In genomic region chr5:35302544-35302943, GRCh38 we compare ENCODE assay signal across 12 cellular contexts.
DNase-seq lines count a peak whose midpoint lies in the region; ATAC-seq, FAIRE-seq and TF ChIP-seq lines count a peak whose summit lies in the region.
"Had no signal": no experiment of that assay in that cellular context is flagged by ENCODE, and none has a peak within 500 bp of the region (broad histone marks: within the 10 kb centered on the region; RNA-seq: fewer than 3 reads in every experiment).

No MANE protein-coding gene starts in this region.

- H2AFZ ChIP-seq in GM12878 (ENCODE audit: control insufficient read depth, low read depth, low read length): no peak overlapping the region

- intact Hi-C loops in GM12878 (cut with micrococcal nuclease; ENCODE audit: unreplicated experiment): loop anchor here (1.0 to 5.0 kb wide), 5 partner anchors 17 to 295 kb away; no protein-coding TSS in a partner anchor
- intact Hi-C loops in left ventricle myocardium superior (cut with micrococcal nuclease): no loop called here

- H3K27ac ChIP-seq in GM12878 (ENCODE audit: control insufficient read depth, insufficient read depth): peak overlapping the region; percentile 13; the same call in 1 of the 2 replicates
- H3K27ac ChIP-seq in tibial nerve: no peak overlapping the region
- H3K27ac ChIP-seq: epithelial cell of prostate had no signal

- H3K9me3 ChIP-seq in GM12878 (replicated peaks; ENCODE audit: control insufficient read depth, insufficient read depth, low read length): no peaks in the 10 kb centered on the region; the same call in 2 of the 3 replicates
- H3K9me3 ChIP-seq in tibial nerve: no peaks in the 10 kb centered on the region

- no peak for TF ChIP-seq POLR2A in GM12878 (IDR thresholded peaks at IDR 0.05; ENCODE audit: low read depth, low read length)
- no peak for TF ChIP-seq POLR2A in tibial nerve (IDR thresholded peaks at IDR 0.05)

- no peaks in the 10 kb centered on the region for H3K79me2 ChIP-seq in GM12878 (ENCODE audit: control insufficient read depth, insufficient read depth, low read length)

- 0 out of 2 replicates have a peak overlapping the region, but pooled peaks have one; percentile 3 for H3K4me2 ChIP-seq in GM12878 (ENCODE audit: control insufficient read depth, insufficient read depth)

- no peaks in the 10 kb centered on the region for H4K20me1 ChIP-seq in GM12878 (ENCODE audit: control insufficient read depth, insufficient read depth)

- RAD21 ChIA-PET in GM12878 (lab: Charles Lee; ENCODE audit: unreplicated experiment): interaction anchor here (0.9 to 3.0 kb wide), 13 partner anchors 7 to 134 kb away, joined by 3 to 14 read pairs (median 4); partner anchors contain the start of gene PRLR

- no TSS peak for BruUV-seq in GM12878 (replicated peaks; lab: Mats Ljungman, UMichigan)

- peak; percentile 89 for ATAC-seq in GM19025 (IDR thresholded peaks at IDR 0.05; ENCODE audit: low read depth, unreplicated experiment)
- ATAC-seq in GM21619 (IDR thresholded peaks at IDR 0.05; ENCODE audit: unreplicated experiment): peak; percentile 98
- peak; percentile 96 for ATAC-seq in HG03066 (IDR thresholded peaks at IDR 0.05; ENCODE audit: low read depth, unreplicated experiment)
- peak; percentile 93 for ATAC-seq in GM12878
- ATAC-seq in left ventricle myocardium superior: no peak

- in situ Hi-C loops in GM12878 (cut with MboI): no loop called here

- POLR2A ChIA-PET in GM12878 (lab: Charles Lee): interaction anchor here (0.6 to 1.8 kb wide), 6 partner anchors 15 to 76 kb away, joined by 3 to 6 read pairs (median 4); no protein-coding TSS in a partner anchor

- DNase-seq in GM12878 (ENCODE audit: low read depth, low spot score) (peak; percentile 92), left ventricle myocardium superior (no peak), midbrain (lab: John Stamatoyannopoulos, UW) (no peak), tibial nerve (ENCODE audit: low spot score in 2 of 2) (no peak)
- no peak for DNase-seq in activated CD4-positive, alpha-beta T cell treated with anti-CD3 and anti-CD28 coated beads, Interleukin-2, amount 50 U/mL, for 1 hour
- DNase-seq: activated CD4-positive, alpha-beta T cell treated with anti-CD3 and anti-CD28 coated beads, Interleukin-2, amount 50 U/mL, for 4 hours; activated naive CD4-positive, alpha-beta T cell; NCI-H1105 treated with DMSO at 0.1 percent for 48 hours had no signal

- TF ChIP-seq CTCF in GM12878 (IDR thresholded peaks at IDR 0.05 in 2 of 3, conservative IDR thresholded peaks at IDR 0.05 in 1 of 3; ENCODE audit: control insufficient read depth in 2 of 3, extremely low read depth in 1 of 3, insufficient read depth in 1 of 3, low read depth in 3 of 3, low read length in 3 of 3): no peak
- TF ChIP-seq CTCF in tibial nerve (IDR thresholded peaks at IDR 0.05): no peak

- H3K36me3 ChIP-seq in GM12878 (ENCODE audit: control insufficient read depth in 2 of 2, insufficient read depth in 2 of 2, low read length in 1 of 2) (no peaks in the 10 kb centered on the region), tibial nerve (no peaks in the 10 kb centered on the region)

- FAIRE-seq in GM12878 (lab: Jason Lieb, UNC): peak; percentile 95

- peak; percentile 66 to 69; a peak in 2 of 4 replicates for TF ChIP-seq EP300 in GM12878 (IDR thresholded peaks at IDR 0.05; ENCODE audit: borderline replicate concordance in 1 of 2, control insufficient read depth in 1 of 2, low read depth in 2 of 2, low read length in 2 of 2)
- no peak for TF ChIP-seq EP300 in tibial nerve (IDR thresholded peaks at IDR 0.05)

- SMC1A ChIA-PET in GM12878 (lab: Charles Lee; ENCODE audit: uncharacterized antibody, unreplicated experiment): interaction anchor here (0.6 to 3.2 kb wide), 13 partner anchors 8 to 76 kb away, joined by 3 to 22 read pairs (median 4); partner anchors contain the start of gene PRLR

- H3K4me1 ChIP-seq in GM12878 (ENCODE audit: control insufficient read depth, insufficient read depth, low read length): no peaks in the 10 kb centered on the region; the same call in 1 of the 2 replicates
- H3K4me1 ChIP-seq in tibial nerve: no peaks in the 10 kb centered on the region

- CTCF ChIA-PET in GM12878 (lab: Yijun Ruan, JAX): interaction anchor here (0.8 to 1.7 kb wide), 6 partner anchors 14 to 90 kb away, joined by 3 to 7 read pairs (median 5); partner anchors contain the start of gene PRLR

- TF ChIP-seq RAD21 in GM12878 (IDR thresholded peaks at IDR 0.05; ENCODE audit: insufficient read depth, low read depth, low read length): no peak

- H3K27me3 ChIP-seq in GM12878 (replicated peaks in 1 of 2; ENCODE audit: control insufficient read depth in 2 of 2, insufficient read depth in 2 of 2, low read length in 1 of 2) (no peaks in the 10 kb centered on the region), tibial nerve (no peaks in the 10 kb centered on the region)

- no peak overlapping the region for H3K9ac ChIP-seq in GM12878 (ENCODE audit: control insufficient read depth, insufficient read depth, low read length)

- H3K4me3 ChIP-seq in GM12878 (no peak overlapping the region), tibial nerve (no peak overlapping the region)

TF ChIP-seq in GM12878, 131 proteins besides CTCF, POLR2A, EP300 and RAD21 (continues in another document):
- TF ChIP-seq RELB (IDR thresholded peaks at IDR 0.05; ENCODE audit: low read depth): peak; percentile 76; the same call in 1 of the 2 replicates
- no peak for TF ChIP-seq TCF3 (IDR thresholded peaks at IDR 0.05; ENCODE audit: borderline replicate concordance, insufficient read depth, low read depth, low read length)
- no peak for TF ChIP-seq NKRF (conservative IDR thresholded peaks at IDR 0.05)
- peak; percentile 32; the same call in 1 of the 2 replicates for TF ChIP-seq FOXM1 (IDR thresholded peaks at IDR 0.05; ENCODE audit: low read depth, low read length)
- no peak for TF ChIP-seq TBL1XR1 (IDR thresholded peaks at IDR 0.05; ENCODE audit: low read depth, low read length)
- TF ChIP-seq CEBPB (IDR thresholded peaks at IDR 0.05; ENCODE audit: borderline replicate concordance in 1 of 2, low read depth in 2 of 2, low read length in 2 of 2): no peak
- TF ChIP-seq ZNF24 (IDR thresholded peaks at IDR 0.05): peak; percentile 76
- no peak for TF ChIP-seq ELK1 (IDR thresholded peaks at IDR 0.05; ENCODE audit: low read depth, low read length)
- TF ChIP-seq TAF1 (IDR thresholded peaks at IDR 0.05; ENCODE audit: borderline replicate concordance, low read depth, low read length): no peak
- TF ChIP-seq USF2 (IDR thresholded peaks at IDR 0.05; ENCODE audit: borderline replicate concordance, low read depth, low read length): no peak
- 0 out of 2 replicates have a peak, but pooled peaks have one; percentile 39 for TF ChIP-seq IRF4 (IDR thresholded peaks at IDR 0.05; ENCODE audit: low read depth, low read length)
- TF ChIP-seq PAX8 (IDR thresholded peaks at IDR 0.05): no peak
